In the genomic region with DNA sequence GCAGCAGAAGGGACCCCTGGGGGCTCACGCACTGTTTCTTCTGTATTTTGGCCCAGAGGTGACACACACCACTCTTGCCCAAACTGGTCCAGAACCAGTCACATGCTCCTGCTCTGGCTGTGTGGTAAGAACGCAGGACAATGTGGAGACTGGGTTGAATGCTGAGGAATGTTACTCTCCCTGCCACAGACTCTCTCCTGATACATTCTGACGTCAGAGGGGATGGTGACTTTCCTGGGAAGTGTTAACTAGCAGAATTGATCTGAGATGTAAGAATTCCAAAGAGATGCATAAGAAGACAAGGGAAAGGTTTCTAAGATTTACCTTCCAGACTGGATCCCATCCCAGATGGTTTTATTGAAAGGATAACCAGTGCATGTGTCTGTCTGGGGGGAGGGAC, we compare ENCODE assay signal across 21 cellular contexts.
DNase-seq lines count a peak whose midpoint lies in the region; ATAC-seq and TF ChIP-seq lines count a peak whose summit lies in the region.
"Had no signal": no experiment of that assay in that cellular context is flagged by ENCODE, and none has a peak within 500 bp of the region (broad histone marks: within the 10 kb centered on the region; RNA-seq: fewer than 3 reads in every experiment).

No MANE protein-coding gene starts in this region.

- DNase-seq in A172 (ENCODE audit: low spot score) (peak; percentile 35), GM20000 (ENCODE audit: low spot score) (peak; percentile 2), astrocyte of the spinal cord (ENCODE audit: low read depth, low spot score) (peak; percentile 27), hepatic stellate cell (ENCODE audit: low spot score) (peak; percentile 49), anterior cingulate cortex (lab: John Stamatoyannopoulos, UW) (no peak), DMS153 treated with DMSO at 0.1 percent for 48 hours (lab: John Stamatoyannopoulos, UW; ENCODE audit: unreplicated experiment) (no peak), mucosa of descending colon (no peak)
- DNase-seq in activated CD4-positive, alpha-beta T cell treated with anti-CD3 and anti-CD28 coated beads for 48 hours, result no peak
- DNase-seq: 8988T; activated CD4-positive, CD25-positive, alpha-beta regulatory T cell treated with anti-CD3 and anti-CD28 coated beads, Interleukin-2, amount 50 U/mL, for 72 hours; activated effector memory CD4-positive, alpha-beta T cell treated with anti-CD3 and anti-CD28 coated beads, Interleukin-2, amount 50 U/mL, for 16 hours; aorta; CD8-positive, alpha-beta memory T cell; islet precursor cell; NCI-H2081 treated with DMSO at 0.1 percent for 48 hours; nephron progenitor cell; T-helper 9 cell; tibial artery had no signal

- H3K36me3 ChIP-seq in mucosa of descending colon (ENCODE audit: low read depth), result no peaks in the 10 kb centered on the region
- H3K36me3 ChIP-seq: tibial artery had no signal

- in situ Hi-C loops in astrocyte of the spinal cord (cut with HindIII; ENCODE audit: low sequenced_read_pairs), result no loop called here

- H3K4me3 ChIP-seq in astrocyte of the spinal cord (ENCODE audit: low read depth, low read length) (no peak overlapping the region), mucosa of descending colon (no peak overlapping the region)
- H3K4me3 ChIP-seq: GM12878, K562, tibial artery had no signal

- no peak for ATAC-seq in mucosa of descending colon
- ATAC-seq: GM12878; K562; stimulated activated memory B cell treated with anti-CD40 and anti-IgM and Interleukin-4, amounts not matched to agents 10 μg/mL and 1 μg/mL and 100 μg/mL, for 72 hours had no signal

- H3K9me3 ChIP-seq in mucosa of descending colon, result peaks cover 12% of the 10 kb centered on the region

- intact Hi-C loops in mucosa of descending colon (cut with DNase I, micrococcal nuclease), result no loop called here

- TF ChIP-seq CTCF in GM20000 (IDR thresholded peaks at IDR 0.05; ENCODE audit: extremely low read depth, missing control alignments) (no peak), astrocyte of the spinal cord (IDR thresholded peaks at IDR 0.05; ENCODE audit: low read depth, low read length) (no peak), mucosa of descending colon (IDR thresholded peaks at IDR 0.05) (no peak)

- no peaks in the 10 kb centered on the region for H3K4me1 ChIP-seq in mucosa of descending colon (ENCODE audit: low read depth)
- H3K4me1 ChIP-seq: tibial artery had no signal

Comparison
In these comparisons a context has a peak if more than half of its experiments do, and no peak if none do; other contexts are left out.
1. DNase-seq: peak in A172 (single experiment), GM20000 (single experiment), astrocyte of the spinal cord (single experiment) and hepatic stellate cell (single experiment); none in anterior cingulate cortex (0 of 58), DMS153 treated with DMSO at 0.1 percent for 48 hours (single experiment), activated CD4-positive, alpha-beta T cell treated with anti-CD3 and anti-CD28 coated beads for 48 hours (single experiment) and mucosa of descending colon (0 of 3).